In genomic region chr20:59031326-59032022, GRCh38 we compare ENCODE assay signal across 9 cellular contexts. TPM values are rescaled to one million over a fixed set of nuclear protein-coding genes. Genes with fewer than 3 reads are reported as not detected.
DNase-seq lines count a peak whose midpoint lies in the region; ATAC-seq lines count a peak whose summit lies in the region.
"Had no signal": no experiment of that assay in that cellular context is flagged by ENCODE, and none has a peak within 500 bp of the region (broad histone marks: within the 10 kb centered on the region; RNA-seq: fewer than 3 reads in every experiment).

No MANE protein-coding gene starts in this region.

- H3K27me3 ChIP-seq in iPS-15b (ENCODE audit: control insufficient read depth, insufficient read depth, low read length) (peaks cover 47% of the 10 kb centered on the region), subcutaneous abdominal adipose tissue (ENCODE audit: control insufficient read depth in 5 of 5, insufficient read depth in 4 of 5, low read length in 5 of 5) (no peaks in the 10 kb centered on the region)

- H3K9ac ChIP-seq in iPS-15b (ENCODE audit: low read depth, low read length) = peak overlapping the region; percentile 79
- peak overlapping the region; percentile 42 to 90 (median 85) for H3K9ac ChIP-seq in subcutaneous abdominal adipose tissue (ENCODE audit: low read length in 5 of 5)

- H3K36me3 ChIP-seq in iPS-15b (ENCODE audit: control insufficient read depth, insufficient read depth, low read length) (peaks cover 6% of the 10 kb centered on the region), subcutaneous abdominal adipose tissue (ENCODE audit: control insufficient read depth in 5 of 5, insufficient read depth in 5 of 5, low read length in 5 of 5) (peaks cover 39 to 58% (median 44%) of the 10 kb centered on the region in 5 donors)

- H3K27me3 Mint-ChIP-seq in activated CD8-positive, alpha-beta T cell treated with anti-CD3 and anti-CD28 coated beads, Interleukin-2, amount 10 ng/mL, durations not matched to agents 7 days and 5 days (ENCODE audit: low read depth) = no peaks in the 10 kb centered on the region

- H3K27ac ChIP-seq in subcutaneous abdominal adipose tissue (ENCODE audit: low read depth, low read length) = peak overlapping the region; percentile 88

- peak overlapping the region; percentile 93 for H3K4me3 Mint-ChIP-seq in activated CD8-positive, alpha-beta T cell treated with anti-CD3 and anti-CD28 coated beads, Interleukin-2, amount 10 ng/mL, durations not matched to agents 7 days and 5 days

- no peak for ATAC-seq in activated CD8-positive, alpha-beta T cell treated with anti-CD3 and anti-CD28 coated beads, Interleukin-2, amount 10 ng/mL, durations not matched to agents 7 days and 5 days

- H3K4me3 ChIP-seq in iPS-15b (ENCODE audit: low read depth, low read length) = peak overlapping the region; percentile 81
- peak overlapping the region; percentile 68 to 92 (median 82) for H3K4me3 ChIP-seq in subcutaneous abdominal adipose tissue (ENCODE audit: low read depth in 1 of 5, low read length in 5 of 5)

- CTCF ChIA-PET in activated CD8-positive, alpha-beta T cell treated with anti-CD3 and anti-CD28 coated beads, Interleukin-2, amount 10 ng/mL, durations not matched to agents 7 days and 5 days (lab: Charles Lee) = interaction anchor here (0.7 to 4.8 kb wide), 12 partner anchors 9 to 380 kb away, joined by 3 to 18 read pairs (median 4); partner anchors contain the start of genes PRELID3B and STX16

- H3K4me1 ChIP-seq in iPS-15b (ENCODE audit: control insufficient read depth, insufficient read depth, low read length) (peaks cover 10% of the 10 kb centered on the region), subcutaneous abdominal adipose tissue (ENCODE audit: control insufficient read depth in 5 of 5, insufficient read depth in 5 of 5, low read length in 5 of 5) (peaks cover 4 to 52% (median 50%) of the 10 kb centered on the region in 5 donors)

- H3K9me3 ChIP-seq in iPS-15b (ENCODE audit: control insufficient read depth, insufficient read depth, low read length) (no peaks in the 10 kb centered on the region), subcutaneous abdominal adipose tissue (ENCODE audit: control insufficient read depth in 5 of 5, low read length in 5 of 5) (no peaks in the 10 kb centered on the region)

- peak overlapping the region; percentile 95 for H3K27ac Mint-ChIP-seq in activated CD8-positive, alpha-beta T cell treated with anti-CD3 and anti-CD28 coated beads, Interleukin-2, amount 10 ng/mL, durations not matched to agents 7 days and 5 days

- DNase-seq in stimulated activated naive CD4-positive, alpha-beta T cell treated with Interleukin-2 at 50 U/mL for 16 hours (lab: John Stamatoyannopoulos, UW) = peak; percentile 6
- DNase-seq in stimulated activated naive CD4-positive, alpha-beta T cell (lab: John Stamatoyannopoulos, UW) = no peak
- peak; percentile 46 for DNase-seq in activated CD8-positive, alpha-beta T cell treated with anti-CD3 and anti-CD28 coated beads, Interleukin-2, amount 10 ng/mL, durations not matched to agents 7 days and 5 days
- DNase-seq in COLO829 (ENCODE audit: low spot score) (no peak), DMS79 treated with DMSO at 0.1 percent for 48 hours (lab: John Stamatoyannopoulos, UW) (no peak), dedifferentiated amniotic fluid mesenchymal stem cell (ENCODE audit: extremely low spot score) (no peak)

- POLR2A ChIA-PET in activated CD8-positive, alpha-beta T cell treated with anti-CD3 and anti-CD28 coated beads, Interleukin-2, amount 10 ng/mL, durations not matched to agents 7 days and 5 days (lab: Charles Lee) = interaction anchor here (0.6 to 2.3 kb wide), 21 partner anchors 8 to 380 kb away, joined by 3 to 27 read pairs (median 5); partner anchors contain the start of genes PRELID3B, STX16 and ZNF831

- H3K9me3 Mint-ChIP-seq in activated CD8-positive, alpha-beta T cell treated with anti-CD3 and anti-CD28 coated beads, Interleukin-2, amount 10 ng/mL, durations not matched to agents 7 days and 5 days (ENCODE audit: insufficient read depth) = no peaks in the 10 kb centered on the region

- H3K4me1 Mint-ChIP-seq in activated CD8-positive, alpha-beta T cell treated with anti-CD3 and anti-CD28 coated beads, Interleukin-2, amount 10 ng/mL, durations not matched to agents 7 days and 5 days (ENCODE audit: low read depth) = peaks cover 54% of the 10 kb centered on the region

- peaks cover 77% of the 10 kb centered on the region for H3K36me3 Mint-ChIP-seq in activated CD8-positive, alpha-beta T cell treated with anti-CD3 and anti-CD28 coated beads, Interleukin-2, amount 10 ng/mL, durations not matched to agents 7 days and 5 days (ENCODE audit: low read depth)

RNA-seq across cellular contexts. Expression of gene ATP5F1E, which starts 0.7 kb away (rescaled TPM):
- 10 to 100 TPM; 97.8 to 98.8 TPM for total RNA-seq in activated CD8-positive, alpha-beta T cell treated with anti-CD3 and anti-CD28 coated beads, Interleukin-2, amount 10 ng/mL, durations not matched to agents 7 days and 5 days

RNA-seq across cellular contexts. Expression of gene PRELID3B, which starts 11.1 kb away (rescaled TPM):
- 10 to 100 TPM; 80.1 to 81.6 TPM for total RNA-seq in activated CD8-positive, alpha-beta T cell treated with anti-CD3 and anti-CD28 coated beads, Interleukin-2, amount 10 ng/mL, durations not matched to agents 7 days and 5 days

RNA-seq across cellular contexts. Expression of gene TUBB1, which starts 12.2 kb away (rescaled TPM):
- not detected for total RNA-seq in activated CD8-positive, alpha-beta T cell treated with anti-CD3 and anti-CD28 coated beads, Interleukin-2, amount 10 ng/mL, durations not matched to agents 7 days and 5 days
- total RNA-seq: lung microvascular endothelial cell had no signal

RNA-seq across cellular contexts. Expression of gene CTSZ, which starts 24.4 kb away (rescaled TPM):
- total RNA-seq in activated CD8-positive, alpha-beta T cell treated with anti-CD3 and anti-CD28 coated beads, Interleukin-2, amount 10 ng/mL, durations not matched to agents 7 days and 5 days = 10 to 100 TPM; 42.4 to 44.0 TPM

RNA-seq across cellular contexts. Expression of gene NELFCD, which starts 50.4 kb away (rescaled TPM):
- 10 to 100 TPM; 89.0 to 89.5 TPM for total RNA-seq in activated CD8-positive, alpha-beta T cell treated with anti-CD3 and anti-CD28 coated beads, Interleukin-2, amount 10 ng/mL, durations not matched to agents 7 days and 5 days

Comparison
In these comparisons a context has a peak if more than half of its experiments do, and no peak if none do; other contexts are left out.
1. DNase-seq: peak in stimulated activated naive CD4-positive, alpha-beta T cell treated with Interleukin-2 at 50 U/mL for 16 hours (single experiment) and activated CD8-positive, alpha-beta T cell treated with anti-CD3 and anti-CD28 coated beads, Interleukin-2, amount 10 ng/mL, durations not matched to agents 7 days and 5 days (single experiment); none in stimulated activated naive CD4-positive, alpha-beta T cell (0 of 6), COLO829 (single experiment), DMS79 treated with DMSO at 0.1 percent for 48 hours (single experiment) and dedifferentiated amniotic fluid mesenchymal stem cell (single experiment).